In genomic region chr9:107322643-107323042, GRCh38 we compare ENCODE assay signal across 1 cellular context.
TF ChIP-seq lines count a peak whose summit lies in the region.

No MANE protein-coding gene starts in this region.

TF ChIP-seq in HepG2, 621 proteins besides CTCF, POLR2A, EP300 and RAD21 (continued from another document and continues in another):
- TF ChIP-seq, protein P1, sequence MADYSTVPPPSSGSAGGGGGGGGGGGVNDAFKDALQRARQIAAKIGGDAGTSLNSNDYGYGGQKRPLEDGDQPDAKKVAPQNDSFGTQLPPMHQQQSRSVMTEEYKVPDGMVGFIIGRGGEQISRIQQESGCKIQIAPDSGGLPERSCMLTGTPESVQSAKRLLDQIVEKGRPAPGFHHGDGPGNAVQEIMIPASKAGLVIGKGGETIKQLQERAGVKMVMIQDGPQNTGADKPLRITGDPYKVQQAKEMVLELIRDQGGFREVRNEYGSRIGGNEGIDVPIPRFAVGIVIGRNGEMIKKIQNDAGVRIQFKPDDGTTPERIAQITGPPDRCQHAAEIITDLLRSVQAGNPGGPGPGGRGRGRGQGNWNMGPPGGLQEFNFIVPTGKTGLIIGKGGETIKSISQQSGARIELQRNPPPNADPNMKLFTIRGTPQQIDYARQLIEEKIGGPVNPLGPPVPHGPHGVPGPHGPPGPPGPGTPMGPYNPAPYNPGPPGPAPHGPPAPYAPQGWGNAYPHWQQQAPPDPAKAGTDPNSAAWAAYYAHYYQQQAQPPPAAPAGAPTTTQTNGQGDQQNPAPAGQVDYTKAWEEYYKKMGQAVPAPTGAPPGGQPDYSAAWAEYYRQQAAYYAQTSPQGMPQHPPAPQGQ (CRISPR knock-in tag; IDR thresholded peaks at IDR 0.05; ENCODE audit: borderline replicate concordance) = no peak
- no peak for TF ChIP-seq ZNF776 (CRISPR knock-in tag; IDR thresholded peaks at IDR 0.05)
- 0 out of 2 replicates have a peak, but pooled peaks have one; percentile 19 for TF ChIP-seq TARDBP (CRISPR knock-in tag; IDR thresholded peaks at IDR 0.05)
- no peak for TF ChIP-seq ZNF788 (CRISPR knock-in tag; IDR thresholded peaks at IDR 0.05; ENCODE audit: borderline replicate concordance)
- TF ChIP-seq TCF12 (IDR thresholded peaks at IDR 0.05) = no peak
- TF ChIP-seq TCF12 (CRISPR knock-in tag; IDR thresholded peaks at IDR 0.05) = no peak
- no peak for TF ChIP-seq CEBPG (CRISPR knock-in tag; IDR thresholded peaks at IDR 0.05)
- TF ChIP-seq PRPF4 (IDR thresholded peaks at IDR 0.05; ENCODE audit: low read depth, low read length, poor library complexity, severe bottlenecking) = no peak
- TF ChIP-seq ZNF260 (CRISPR knock-in tag; IDR thresholded peaks at IDR 0.05; ENCODE audit: borderline replicate concordance, low read depth) = no peak
- TF ChIP-seq, protein P2, sequence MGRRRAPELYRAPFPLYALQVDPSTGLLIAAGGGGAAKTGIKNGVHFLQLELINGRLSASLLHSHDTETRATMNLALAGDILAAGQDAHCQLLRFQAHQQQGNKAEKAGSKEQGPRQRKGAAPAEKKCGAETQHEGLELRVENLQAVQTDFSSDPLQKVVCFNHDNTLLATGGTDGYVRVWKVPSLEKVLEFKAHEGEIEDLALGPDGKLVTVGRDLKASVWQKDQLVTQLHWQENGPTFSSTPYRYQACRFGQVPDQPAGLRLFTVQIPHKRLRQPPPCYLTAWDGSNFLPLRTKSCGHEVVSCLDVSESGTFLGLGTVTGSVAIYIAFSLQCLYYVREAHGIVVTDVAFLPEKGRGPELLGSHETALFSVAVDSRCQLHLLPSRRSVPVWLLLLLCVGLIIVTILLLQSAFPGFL (CRISPR knock-in tag; IDR thresholded peaks at IDR 0.05) = no peak
- no peak for TF ChIP-seq ARID2 (CRISPR knock-in tag; IDR thresholded peaks at IDR 0.05; ENCODE audit: borderline replicate concordance)
- TF ChIP-seq ZNF510 (CRISPR knock-in tag; IDR thresholded peaks at IDR 0.05; ENCODE audit: low read depth) = no peak
- TF ChIP-seq ZNF143 (CRISPR knock-in tag; IDR thresholded peaks at IDR 0.05) = no peak
- TF ChIP-seq HDAC1 (CRISPR knock-in tag; IDR thresholded peaks at IDR 0.05) = no peak
- peak; percentile 72 to 77; a peak in 3 of 4 replicates for TF ChIP-seq NR2F1 (CRISPR knock-in tag; IDR thresholded peaks at IDR 0.05)
- peak; percentile 74 for TF ChIP-seq RBM22 (optimal IDR thresholded peaks at IDR 0.05; ENCODE audit: low read length)
- no peak; the same call in 1 of the 2 replicates for TF ChIP-seq SOX13 (IDR thresholded peaks at IDR 0.05)
- peak in 1 of 2 experiments; percentile 82; a peak in 2 of 4 replicates for TF ChIP-seq SOX13 (CRISPR knock-in tag; conservative IDR thresholded peaks at IDR 0.05 in 1 of 2, IDR thresholded peaks at IDR 0.05 in 1 of 2)
- TF ChIP-seq ZNF781 (CRISPR knock-in tag; IDR thresholded peaks at IDR 0.05; ENCODE audit: borderline replicate concordance, not compliant biosample characterization) = no peak
- no peak for TF ChIP-seq ZFX (CRISPR knock-in tag; IDR thresholded peaks at IDR 0.05; ENCODE audit: low read depth)
- no peak for TF ChIP-seq MAZ (IDR thresholded peaks at IDR 0.05; ENCODE audit: borderline replicate concordance, low read depth, low read length)
- no peak for TF ChIP-seq MAZ (CRISPR knock-in tag; IDR thresholded peaks at IDR 0.05; ENCODE audit: low read depth)
- no peak for TF ChIP-seq NR2C2 (CRISPR knock-in tag; IDR thresholded peaks at IDR 0.05; ENCODE audit: borderline replicate concordance)
- TF ChIP-seq ONECUT2 (CRISPR knock-in tag; IDR thresholded peaks at IDR 0.05) = no peak
- no peak for TF ChIP-seq HCFC1 (IDR thresholded peaks at IDR 0.05; ENCODE audit: low read depth, low read length)
- no peak for TF ChIP-seq ZNF10 (CRISPR knock-in tag; IDR thresholded peaks at IDR 0.05; ENCODE audit: borderline replicate concordance, low read depth)
- no peak for TF ChIP-seq SETDB1 (CRISPR knock-in tag; IDR thresholded peaks at IDR 0.05; ENCODE audit: borderline replicate concordance)
- no peak for TF ChIP-seq XBP1 (CRISPR knock-in tag; IDR thresholded peaks at IDR 0.05)
- TF ChIP-seq ZBTB3 (CRISPR knock-in tag; IDR thresholded peaks at IDR 0.05; ENCODE audit: borderline replicate concordance, low read depth) = no peak
- no peak for TF ChIP-seq HHEX (CRISPR knock-in tag; IDR thresholded peaks at IDR 0.05)
- no peak for TF ChIP-seq ZNF251 (CRISPR knock-in tag; IDR thresholded peaks at IDR 0.05)
- no peak for TF ChIP-seq ARHGAP35 (CRISPR knock-in tag; IDR thresholded peaks at IDR 0.05; ENCODE audit: borderline replicate concordance)
- TF ChIP-seq, protein P3, sequence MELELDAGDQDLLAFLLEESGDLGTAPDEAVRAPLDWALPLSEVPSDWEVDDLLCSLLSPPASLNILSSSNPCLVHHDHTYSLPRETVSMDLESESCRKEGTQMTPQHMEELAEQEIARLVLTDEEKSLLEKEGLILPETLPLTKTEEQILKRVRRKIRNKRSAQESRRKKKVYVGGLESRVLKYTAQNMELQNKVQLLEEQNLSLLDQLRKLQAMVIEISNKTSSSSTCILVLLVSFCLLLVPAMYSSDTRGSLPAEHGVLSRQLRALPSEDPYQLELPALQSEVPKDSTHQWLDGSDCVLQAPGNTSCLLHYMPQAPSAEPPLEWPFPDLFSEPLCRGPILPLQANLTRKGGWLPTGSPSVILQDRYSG (CRISPR knock-in tag; IDR thresholded peaks at IDR 0.05) = no peak
- TF ChIP-seq HMGA1 (CRISPR knock-in tag; conservative IDR thresholded peaks at IDR 0.05) = no peak
- TF ChIP-seq ZNF512 (CRISPR knock-in tag; IDR thresholded peaks at IDR 0.05) = no peak
- no peak for TF ChIP-seq GTF2F1 (IDR thresholded peaks at IDR 0.05; ENCODE audit: low read length)
- TF ChIP-seq CHCHD3 (CRISPR knock-in tag; IDR thresholded peaks at IDR 0.05) = no peak
- no peak for TF ChIP-seq NFKB2 (CRISPR knock-in tag; IDR thresholded peaks at IDR 0.05; ENCODE audit: borderline replicate concordance)
- TF ChIP-seq, protein P4, sequence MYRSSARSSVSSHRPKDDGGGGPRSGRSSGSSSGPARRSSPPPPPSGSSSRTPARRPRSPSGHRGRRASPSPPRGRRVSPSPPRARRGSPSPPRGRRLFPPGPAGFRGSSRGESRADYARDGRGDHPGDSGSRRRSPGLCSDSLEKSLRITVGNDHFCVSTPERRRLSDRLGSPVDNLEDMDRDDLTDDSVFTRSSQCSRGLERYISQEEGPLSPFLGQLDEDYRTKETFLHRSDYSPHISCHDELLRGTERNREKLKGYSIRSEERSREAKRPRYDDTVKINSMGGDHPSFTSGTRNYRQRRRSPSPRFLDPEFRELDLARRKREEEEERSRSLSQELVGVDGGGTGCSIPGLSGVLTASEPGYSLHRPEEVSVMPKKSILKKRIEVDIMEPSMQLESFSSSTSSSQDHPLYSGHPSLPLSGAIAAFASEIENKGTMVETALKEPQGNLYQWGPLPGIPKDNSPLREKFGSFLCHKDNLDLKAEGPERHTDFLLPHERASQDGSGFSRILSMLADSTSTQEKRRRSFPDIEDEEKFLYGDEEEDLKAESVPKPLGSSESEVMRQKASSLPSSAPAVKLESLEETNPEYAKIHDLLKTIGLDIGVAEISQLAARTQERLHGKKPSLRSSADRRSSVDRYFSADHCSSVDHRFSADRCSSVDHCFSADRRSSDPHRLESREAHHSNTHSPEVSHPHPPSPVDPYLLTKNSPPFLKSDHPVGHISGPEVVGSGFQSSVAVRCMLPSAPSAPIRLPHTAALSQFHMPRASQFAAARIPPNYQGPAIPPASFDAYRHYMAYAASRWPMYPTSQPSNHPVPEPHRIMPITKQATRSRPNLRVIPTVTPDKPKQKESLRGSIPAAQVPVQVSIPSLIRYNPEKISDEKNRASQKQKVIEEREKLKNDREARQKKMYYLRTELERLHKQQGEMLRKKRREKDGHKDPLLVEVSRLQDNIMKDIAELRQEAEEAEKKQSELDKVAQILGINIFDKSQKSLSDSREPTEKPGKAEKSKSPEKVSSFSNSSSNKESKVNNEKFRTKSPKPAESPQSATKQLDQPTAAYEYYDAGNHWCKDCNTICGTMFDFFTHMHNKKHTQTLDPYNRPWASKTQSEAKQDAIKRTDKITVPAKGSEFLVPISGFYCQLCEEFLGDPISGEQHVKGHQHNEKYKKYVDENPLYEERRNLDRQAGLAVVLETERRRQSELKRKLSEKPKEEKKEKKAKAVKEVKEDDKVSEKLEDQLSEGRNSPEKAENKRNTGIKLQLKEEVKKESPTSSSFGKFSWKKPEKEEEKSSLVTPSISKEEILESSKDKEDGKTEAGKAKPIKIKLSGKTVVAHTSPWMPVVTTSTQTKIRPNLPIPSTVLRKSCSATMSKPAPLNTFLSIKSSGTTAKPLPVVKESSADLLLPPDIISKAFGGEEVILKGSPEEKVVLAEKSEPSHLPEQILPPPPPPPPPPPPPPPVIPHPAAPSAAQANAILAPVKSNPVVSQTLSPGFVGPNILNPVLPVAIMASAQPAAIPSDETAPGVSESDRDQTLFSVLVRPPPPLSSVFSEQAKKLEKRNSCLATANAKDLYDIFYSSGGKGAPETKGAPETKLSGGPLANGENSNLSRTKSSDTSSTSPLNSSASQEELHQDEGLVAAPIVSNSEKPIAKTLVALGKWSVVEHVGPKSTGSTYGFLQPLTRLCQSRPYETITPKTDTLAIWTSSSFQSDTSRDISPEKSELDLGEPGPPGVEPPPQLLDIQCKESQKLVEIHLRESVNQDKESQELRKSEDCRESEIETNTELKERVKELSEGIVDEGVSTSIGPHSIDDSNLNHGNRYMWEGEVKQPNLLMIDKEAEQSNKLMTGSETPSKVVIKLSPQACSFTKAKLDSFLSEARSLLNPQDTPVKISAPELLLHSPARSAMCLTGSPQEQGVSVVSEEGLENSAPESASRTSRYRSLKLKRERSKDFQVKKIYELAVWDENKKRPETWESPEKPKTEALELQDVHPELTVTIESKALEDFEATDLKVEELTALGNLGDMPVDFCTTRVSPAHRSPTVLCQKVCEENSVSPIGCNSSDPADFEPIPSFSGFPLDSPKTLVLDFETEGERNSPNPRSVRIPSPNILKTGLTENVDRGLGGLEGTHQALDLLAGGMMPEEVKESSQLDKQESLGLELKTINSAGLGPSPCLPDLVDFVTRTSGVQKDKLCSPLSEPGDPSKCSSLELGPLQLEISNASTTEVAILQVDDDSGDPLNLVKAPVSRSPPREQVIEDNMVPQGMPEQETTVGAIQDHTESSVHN (CRISPR knock-in tag; IDR thresholded peaks at IDR 0.05) = no peak
- peak; percentile 63 for TF ChIP-seq GATAD2A (CRISPR knock-in tag; IDR thresholded peaks at IDR 0.05)
- no peak for TF ChIP-seq NFYB (CRISPR knock-in tag; IDR thresholded peaks at IDR 0.05)
- TF ChIP-seq ZNF335 (CRISPR knock-in tag; IDR thresholded peaks at IDR 0.05) = no peak
- TF ChIP-seq ZNF207 (IDR thresholded peaks at IDR 0.05; ENCODE audit: borderline replicate concordance) = no peak
- no peak for TF ChIP-seq XRCC5 (optimal IDR thresholded peaks at IDR 0.05; ENCODE audit: low read length)
- TF ChIP-seq MYC (CRISPR knock-in tag; IDR thresholded peaks at IDR 0.05; ENCODE audit: borderline replicate concordance) = no peak
- no peak for TF ChIP-seq SMAD9 (CRISPR knock-in tag; IDR thresholded peaks at IDR 0.05)
- no peak for TF ChIP-seq ZNF503 (CRISPR knock-in tag; IDR thresholded peaks at IDR 0.05)
- no peak for TF ChIP-seq CAMTA2 (CRISPR knock-in tag; IDR thresholded peaks at IDR 0.05; ENCODE audit: borderline replicate concordance)
- TF ChIP-seq NR2F2 (IDR thresholded peaks at IDR 0.05; ENCODE audit: borderline replicate concordance, low read depth) = no peak
- no peak for TF ChIP-seq ETS1 (CRISPR knock-in tag; IDR thresholded peaks at IDR 0.05)
- TF ChIP-seq, protein P5, sequence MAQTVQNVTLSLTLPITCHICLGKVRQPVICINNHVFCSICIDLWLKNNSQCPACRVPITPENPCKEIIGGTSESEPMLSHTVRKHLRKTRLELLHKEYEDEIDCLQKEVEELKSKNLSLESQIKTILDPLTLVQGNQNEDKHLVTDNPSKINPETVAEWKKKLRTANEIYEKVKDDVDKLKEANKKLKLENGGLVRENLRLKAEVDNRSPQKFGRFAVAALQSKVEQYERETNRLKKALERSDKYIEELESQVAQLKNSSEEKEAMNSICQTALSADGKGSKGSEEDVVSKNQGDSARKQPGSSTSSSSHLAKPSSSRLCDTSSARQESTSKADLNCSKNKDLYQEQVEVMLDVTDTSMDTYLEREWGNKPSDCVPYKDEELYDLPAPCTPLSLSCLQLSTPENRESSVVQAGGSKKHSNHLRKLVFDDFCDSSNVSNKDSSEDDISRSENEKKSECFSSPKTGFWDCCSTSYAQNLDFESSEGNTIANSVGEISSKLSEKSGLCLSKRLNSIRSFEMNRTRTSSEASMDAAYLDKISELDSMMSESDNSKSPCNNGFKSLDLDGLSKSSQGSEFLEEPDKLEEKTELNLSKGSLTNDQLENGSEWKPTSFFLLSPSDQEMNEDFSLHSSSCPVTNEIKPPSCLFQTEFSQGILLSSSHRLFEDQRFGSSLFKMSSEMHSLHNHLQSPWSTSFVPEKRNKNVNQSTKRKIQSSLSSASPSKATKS (CRISPR knock-in tag; IDR thresholded peaks at IDR 0.05) = no peak
- TF ChIP-seq SAFB2 (CRISPR knock-in tag; IDR thresholded peaks at IDR 0.05; ENCODE audit: borderline replicate concordance, low read depth) = no peak
- TF ChIP-seq ZNF256 (CRISPR knock-in tag; conservative IDR thresholded peaks at IDR 0.05) = no peak
